Comparison of ENCODE assay signal across 1 cellular context in genomic region chr7:100475549-100475948, GRCh38.
TF ChIP-seq lines count a peak whose summit lies in the region.

No MANE protein-coding gene starts in this region.

TF ChIP-seq in K562, 482 proteins besides CTCF, POLR2A, EP300 and RAD21:
- TF ChIP-seq PRDM10 (IDR thresholded peaks at IDR 0.05; ENCODE audit: partially characterized antibody) (peak; percentile 26), ZBTB7A (IDR thresholded peaks at IDR 0.05; ENCODE audit: borderline replicate concordance, control insufficient read depth, low read depth, low read length) (peak; percentile 85; the same call in 1 of the 2 replicates), GATAD2A (IDR thresholded peaks at IDR 0.05) (0 out of 2 replicates have a peak, but pooled peaks have one; percentile 41), ZBTB5 (IDR thresholded peaks at IDR 0.05) (no peak), RB1 (IDR thresholded peaks at IDR 0.05; ENCODE audit: low read depth) (0 out of 2 replicates have a peak, but pooled peaks have one; percentile 26), ZNF740 (CRISPR knock-in tag; IDR thresholded peaks at IDR 0.05) (peak; percentile 72; the same call in 1 of the 2 replicates), ZNF740 (tag; IDR thresholded peaks at IDR 0.05) (no peak), HDGF (IDR thresholded peaks at IDR 0.05) (0 out of 2 replicates have a peak, but pooled peaks have one; percentile 45), EGR1 (conservative IDR thresholded peaks at IDR 0.05) (peak; percentile 75), CEBPG (CRISPR knock-in tag; IDR thresholded peaks at IDR 0.05) (no peak), CEBPG (tag; conservative IDR thresholded peaks at IDR 0.05 in 1 of 2, IDR thresholded peaks at IDR 0.05 in 1 of 2) (no peak), HES1 (IDR thresholded peaks at IDR 0.05; ENCODE audit: low read depth) (no peak), COPS2 (conservative IDR thresholded peaks at IDR 0.05) (no peak), VEZF1 (CRISPR knock-in tag; IDR thresholded peaks at IDR 0.05) (peak; percentile 66; the same call in 1 of the 2 replicates)
